In the genomic region with DNA sequence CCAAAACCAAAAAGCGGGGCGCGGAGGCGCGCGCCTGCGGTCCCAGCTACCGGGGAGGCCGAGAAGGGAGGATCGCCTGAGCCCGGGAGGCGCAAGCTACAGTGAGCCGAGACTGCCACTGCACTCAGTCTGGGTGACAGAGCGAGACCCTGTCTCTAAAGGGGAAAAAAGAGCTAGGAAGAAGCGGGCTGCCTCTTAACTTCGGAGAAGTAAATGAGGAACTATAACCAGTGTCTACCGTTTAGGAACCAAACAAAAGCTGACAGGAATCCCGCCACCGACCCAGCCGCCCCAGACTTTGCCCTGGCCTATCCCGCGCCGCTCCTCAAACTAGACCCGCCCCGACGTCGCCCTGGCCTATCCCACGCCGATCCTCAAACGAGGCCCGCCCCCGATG, we compare ENCODE assay signal across 8 cellular contexts. TPM values are rescaled to one million over a fixed set of nuclear protein-coding genes. Genes with fewer than 3 reads are reported as not detected.
DNase-seq lines count a peak whose midpoint lies in the region; ATAC-seq, FAIRE-seq and TF ChIP-seq lines count a peak whose summit lies in the region.

No MANE protein-coding gene starts in this region.

- peak overlapping the region; percentile 33 for H2BK5ac ChIP-seq in IMR-90 (ENCODE audit: low read depth, low read length, poor library complexity, severe bottlenecking)

- FAIRE-seq in urothelium cell line (lab: Jason Lieb, UNC), result no peak

- no peak for DNase-seq in IMR-90
- DNase-seq in cardiac fibroblast (ENCODE audit: low read depth in 2 of 2), result no peak
- no peak for DNase-seq in naive thymus-derived CD4-positive, alpha-beta T cell
- no peak for DNase-seq in NCI-H2171 (lab: John Stamatoyannopoulos, UW)
- no peak for DNase-seq in urothelium cell line (ENCODE audit: low spot score)
- DNase-seq in GM13977 (ENCODE audit: low spot score), result no peak

- TF ChIP-seq RAD21 in IMR-90 (IDR thresholded peaks at IDR 0.05; ENCODE audit: low read length), result no peak

- peaks cover 0 to 2% (median 0%) of the 10 kb centered on the region in 11 donors for H3K9me3 Mint-ChIP-seq in naive thymus-derived CD4-positive, alpha-beta T cell

- H3K9me1 ChIP-seq in IMR-90 (ENCODE audit: insufficient read depth, low read length), result peaks cover 11% of the 10 kb centered on the region

- H3K56ac ChIP-seq in IMR-90 (ENCODE audit: extremely low read depth, insufficient read depth, low read length), result 0 out of 2 replicates have a peak overlapping the region, but pooled peaks have one; percentile 52

- H3K27ac Mint-ChIP-seq in naive thymus-derived CD4-positive, alpha-beta T cell, result peak overlapping the region; percentile 78 to 94 (median 92)

- peak overlapping the region; percentile 94 for H3K27ac ChIP-seq in 22Rv1
- peak overlapping the region; percentile 54 for H3K27ac ChIP-seq in IMR-90 (ENCODE audit: insufficient read depth, low read length)
- H3K27ac ChIP-seq in naive thymus-derived CD4-positive, alpha-beta T cell (ENCODE audit: low read depth, low read length), result peak overlapping the region; percentile 95

- peak overlapping the region; percentile 81 for H2AK9ac ChIP-seq in IMR-90 (replicated peaks; ENCODE audit: low read depth, low read length, poor library complexity)

- TF ChIP-seq CTCF in 22Rv1 (IDR thresholded peaks at IDR 0.05) (peak; percentile 39), IMR-90 (conservative IDR thresholded peaks at IDR 0.05; ENCODE audit: low read depth, low read length) (no peak), cardiac fibroblast (IDR thresholded peaks at IDR 0.05; ENCODE audit: low read depth, low read length) (no peak), GM13977 (IDR thresholded peaks at IDR 0.05; ENCODE audit: extremely low read depth, insufficient read depth, missing control alignments) (no peak)

- in situ Hi-C loops in IMR-90 (cut with MboI; ENCODE audit: low sequenced_read_pairs), result no loop called here
- in situ Hi-C loops in GM13977 (cut with MboI; ENCODE audit: low pct_unique_long_range_greater_than_20kb, low sequenced_read_pairs, unreplicated experiment), result loop anchor here (25.0 kb wide), 1 partner anchor 285 kb away; no protein-coding TSS in a partner anchor

- POLR2A ChIA-PET in IMR-90 (lab: Charles Lee; ENCODE audit: unreplicated experiment), result no interaction called here
- POLR2A ChIA-PET in naive thymus-derived CD4-positive, alpha-beta T cell (lab: Charles Lee), result interaction anchor here (0.6 to 3.4 kb wide), 13 partner anchors 14 to 871 kb away, joined by 3 to 24 read pairs (median 5); partner anchors contain the start of genes ADSS1, AKT1, BRF1 and CDCA4

- no peak overlapping the region for H3K18ac ChIP-seq in IMR-90 (ENCODE audit: low read depth, low read length)

- intact Hi-C loops in IMR-90 (cut with micrococcal nuclease), result no loop called here
- intact Hi-C loops in naive thymus-derived CD4-positive, alpha-beta T cell (cut with micrococcal nuclease), result loop anchor here (1.0 to 5.0 kb wide), 21 partner anchors 28 to 1420 kb away; partner anchors contain the start of genes ADSS1 (in 2 of the 2), BRF1 (in 2 of the 2), TEDC1 (in 2 of the 2) and CDCA4 (in 1 of the 2)

- peak overlapping the region; percentile 69; the same call in 1 of the 2 replicates for H3K9ac ChIP-seq in IMR-90 (ENCODE audit: low read depth, low read length)

- peak overlapping the region; percentile 52 for H3K4ac ChIP-seq in IMR-90 (ENCODE audit: low read depth, low read length)

- CTCF ChIA-PET in IMR-90 (lab: Yijun Ruan, JAX), result interaction anchor here (1.0 kb wide), 1 partner anchor 18 kb away, joined by 5 read pairs; no protein-coding TSS in a partner anchor
- CTCF ChIA-PET in naive thymus-derived CD4-positive, alpha-beta T cell (lab: Charles Lee), result interaction anchor here (1.1 to 1.7 kb wide), 6 partner anchors 14 to 75 kb away, joined by 3 to 9 read pairs (median 6); no protein-coding TSS in a partner anchor

- peak overlapping the region; percentile 93 for H2AFZ ChIP-seq in IMR-90 (replicated peaks; ENCODE audit: low read length, poor library complexity)

- H3K4me3 ChIP-seq in IMR-90 (ENCODE audit: insufficient read depth, low read depth, low read length) (peak overlapping the region; percentile 46), cardiac fibroblast (replicated peaks in 1 of 2; ENCODE audit: low read depth in 2 of 2, low read length in 2 of 2) (peak overlapping the region; percentile 40 to 99)
- peak overlapping the region; percentile 91 for H3K4me3 ChIP-seq in naive thymus-derived CD4-positive, alpha-beta T cell (ENCODE audit: low read length)

- H4K5ac ChIP-seq in IMR-90 (ENCODE audit: low read depth, low read length), result 0 out of 2 replicates have a peak overlapping the region, but pooled peaks have one; percentile 36

- H3K4me1 ChIP-seq in IMR-90 (ENCODE audit: control insufficient read depth, insufficient read depth, low read length), result peaks cover 25% of the 10 kb centered on the region
- H3K4me1 ChIP-seq in naive thymus-derived CD4-positive, alpha-beta T cell (ENCODE audit: control insufficient read depth in 2 of 2, insufficient read depth in 2 of 2, low read length in 2 of 2), result peaks cover 14 to 29% of the 10 kb centered on the region in 2 donors

- no peaks in the 10 kb centered on the region for H3K27me3 ChIP-seq in IMR-90 (ENCODE audit: control insufficient read depth, insufficient read depth, low read length)
- H3K27me3 ChIP-seq in naive thymus-derived CD4-positive, alpha-beta T cell (ENCODE audit: control insufficient read depth in 2 of 2, insufficient read depth in 2 of 2, low read length in 2 of 2), result no peaks in the 10 kb centered on the region

- no peak overlapping the region for H2BK15ac ChIP-seq in IMR-90 (ENCODE audit: low read depth, low read length)

- BruUV-seq in IMR-90 (replicated peaks; lab: Mats Ljungman, UMichigan), result no TSS peak

- peaks cover 19 to 45% (median 33%) of the 10 kb centered on the region in 7 donors for H3K4me1 Mint-ChIP-seq in naive thymus-derived CD4-positive, alpha-beta T cell

- H3K14ac ChIP-seq in IMR-90 (replicated peaks; ENCODE audit: low read depth, low read length), result peak overlapping the region; percentile 87

- peaks cover 8 to 39% of the 10 kb centered on the region in 2 experiments; a peak in 2 of 4 replicates for H3K79me1 ChIP-seq in IMR-90 (ENCODE audit: low read depth in 1 of 2, low read length in 2 of 2)

- H2BK120ac ChIP-seq in IMR-90 (ENCODE audit: low read depth, low read length), result peak overlapping the region; percentile 65; the same call in 1 of the 2 replicates

- H3K9me3 ChIP-seq in IMR-90 (ENCODE audit: control insufficient read depth, insufficient read depth, low read length), result no peaks in the 10 kb centered on the region
- no peaks in the 10 kb centered on the region for H3K9me3 ChIP-seq in naive thymus-derived CD4-positive, alpha-beta T cell (ENCODE audit: control insufficient read depth in 2 of 3, low read length in 3 of 3)

- peak overlapping the region; percentile 87 for H3K4me2 ChIP-seq in IMR-90 (ENCODE audit: low read depth, low read length)

- H3K4me3 Mint-ChIP-seq in naive thymus-derived CD4-positive, alpha-beta T cell, result peak overlapping the region; percentile 82 to 97 (median 92)

- no peak overlapping the region for H3K23ac ChIP-seq in IMR-90 (ENCODE audit: low read depth, low read length)

- no peak overlapping the region for H2AK5ac ChIP-seq in IMR-90 (ENCODE audit: low read depth, low read length)

- dilution Hi-C loops in IMR-90 (cut with HindIII; ENCODE audit: low sequenced_read_pairs, unreplicated experiment), result no loop called here

- no peak for TF ChIP-seq POLR2A in IMR-90 (IDR thresholded peaks at IDR 0.05; ENCODE audit: low read depth, low read length)

- no peaks in the 10 kb centered on the region for H3K27me3 Mint-ChIP-seq in naive thymus-derived CD4-positive, alpha-beta T cell

- peak; percentile 1 for ATAC-seq in GM19035 (IDR thresholded peaks at IDR 0.05; ENCODE audit: unreplicated experiment)
- no peak; the same call in 1 of the 2 replicates for ATAC-seq in IMR-90 (ENCODE audit: low read depth)
- no peak for ATAC-seq in naive thymus-derived CD4-positive, alpha-beta T cell

- peaks cover 18% of the 10 kb centered on the region for H3K36me3 ChIP-seq in IMR-90 (ENCODE audit: control insufficient read depth, insufficient read depth, low read length)
- H3K36me3 ChIP-seq in naive thymus-derived CD4-positive, alpha-beta T cell (ENCODE audit: control insufficient read depth in 2 of 3, insufficient read depth in 3 of 3, low read length in 3 of 3), result peaks cover 0 to 34% (median 7%) of the 10 kb centered on the region in 3 experiments

- H4K20me1 ChIP-seq in IMR-90 (ENCODE audit: insufficient read depth, low read length), result peaks cover 35% of the 10 kb centered on the region

- 9% methylated on average over 21 of the region's 32 CpGs; no CpG with 5 or more reads in 1 of the 2 experiments for WGBS in IMR-90 (ENCODE audit: extremely low coverage in 2 of 2, insufficient read length in 1 of 2), 2 experiments

- peak overlapping the region; percentile 64 to 79; a peak in 2 of 4 replicates for H4K8ac ChIP-seq in IMR-90 (ENCODE audit: low read depth in 2 of 2, low read length in 2 of 2)

- H2BK20ac ChIP-seq in IMR-90 (ENCODE audit: low read depth, low read length), result no peak overlapping the region

- peaks cover 0 to 13% (median 3%) of the 10 kb centered on the region in 5 donors for H3K36me3 Mint-ChIP-seq in naive thymus-derived CD4-positive, alpha-beta T cell

- H4K91ac ChIP-seq in IMR-90 (ENCODE audit: insufficient read depth, low read depth, low read length), result peak overlapping the region; percentile 41; the same call in 1 of the 2 replicates

RNA-seq across cellular contexts. Expression of gene SIVA1, which starts 0.6 kb away (rescaled TPM):
- total RNA-seq in IMR-90 (2012; rRNA removed), result 132 and 166 TPM in 2 replicates
- polyA plus RNA-seq in IMR-90 (2012; rRNA removed), result 184 and 248 TPM in 2 replicates
- 392 and 403 TPM in 2 replicates for polyA plus RNA-seq in IMR-90 (2012; cell fraction: cytosol; rRNA removed)
- polyA plus RNA-seq in IMR-90 (2012; cell fraction: nucleus; rRNA removed; ENCODE audit: low replicate concordance), result 69.2 and 188 TPM in 2 replicates
- 10 to 100 TPM; 61.4 to 97.7 (median 77.4) TPM for total RNA-seq in naive thymus-derived CD4-positive, alpha-beta T cell
- polyA plus RNA-seq in naive thymus-derived CD4-positive, alpha-beta T cell, result 100 to 1,000 TPM; 269 to 276 TPM

RNA-seq across cellular contexts. Expression of gene ADSS1, which starts 28.3 kb away (rescaled TPM):
- total RNA-seq in IMR-90 (2012; rRNA removed), result 1.8 and 2.5 TPM in 2 replicates
- 3.9 and 5.2 TPM in 2 replicates for polyA plus RNA-seq in IMR-90 (2012; rRNA removed)
- polyA plus RNA-seq in IMR-90 (2012; cell fraction: cytosol; rRNA removed), result 5.9 and 6.5 TPM in 2 replicates
- polyA plus RNA-seq in IMR-90 (2012; cell fraction: nucleus; rRNA removed; ENCODE audit: low replicate concordance), result 28.6 and 32.1 TPM in 2 replicates
- 1 to 10 TPM in 4 of 5 experiments, under 1 TPM in 1; 0.73 to 4.8 (median 4.2) TPM for total RNA-seq in naive thymus-derived CD4-positive, alpha-beta T cell
- 1 to 10 TPM; 1.1 to 1.8 TPM for polyA plus RNA-seq in naive thymus-derived CD4-positive, alpha-beta T cell

RNA-seq across cellular contexts. Expression of gene AKT1, which starts 43.2 kb away (rescaled TPM):
- 182 and 193 TPM in 2 replicates for total RNA-seq in IMR-90 (2012; rRNA removed)
- polyA plus RNA-seq in IMR-90 (2012; rRNA removed), result 221 and 242 TPM in 2 replicates
- polyA plus RNA-seq in IMR-90 (2012; cell fraction: cytosol; rRNA removed), result 248 and 535 TPM in 2 replicates
- 317 and 551 TPM in 2 replicates for polyA plus RNA-seq in IMR-90 (2012; cell fraction: nucleus; rRNA removed; ENCODE audit: low replicate concordance)
- 100 to 1,000 TPM in 1 of 5 experiments, 10 to 100 TPM in 4; 70.4 to 131 (median 88.9) TPM for total RNA-seq in naive thymus-derived CD4-positive, alpha-beta T cell
- polyA plus RNA-seq in naive thymus-derived CD4-positive, alpha-beta T cell, result 10 to 100 TPM in 1 of 2 donors, 1 to 10 TPM in 1; 6.8 to 12.3 TPM

RNA-seq across cellular contexts. Expression of gene ZBTB42, which starts 48.6 kb away (rescaled TPM):
- 1.1 and 1.3 TPM in 2 replicates for total RNA-seq in IMR-90 (2012; rRNA removed)
- polyA plus RNA-seq in IMR-90 (2012; rRNA removed), result 2.3 and 3.6 TPM in 2 replicates
- 1.7 and 3.3 TPM in 2 replicates for polyA plus RNA-seq in IMR-90 (2012; cell fraction: cytosol; rRNA removed)
- polyA plus RNA-seq in IMR-90 (2012; cell fraction: nucleus; rRNA removed; ENCODE audit: low replicate concordance), result 1.2 and 2.1 TPM in 2 replicates
- total RNA-seq in naive thymus-derived CD4-positive, alpha-beta T cell, result 10 to 100 TPM in 1 of 5 experiments, 1 to 10 TPM in 4; 3.5 to 11.3 (median 5.5) TPM
- polyA plus RNA-seq in naive thymus-derived CD4-positive, alpha-beta T cell, result 1 to 10 TPM; 2.1 TPM
